ENCODE assay signal across 16 cellular contexts in genomic region chr14:100785338-100785615, GRCh38. TPM values are rescaled to one million over a fixed set of nuclear protein-coding genes. Genes with fewer than 3 reads are reported as not detected.
A peak's percentile ranks its signal among the peaks of the same experiment; 100 is the strongest.
DNase-seq lines count a peak whose midpoint lies in the region; ATAC-seq, FAIRE-seq and TF ChIP-seq lines count a peak whose summit lies in the region.
"Had no signal": no experiment of that assay in that cellular context is flagged by ENCODE, and none has a peak within 500 bp of the region (broad histone marks: within the 10 kb centered on the region; RNA-seq: fewer than 3 reads in every experiment).

No MANE protein-coding gene starts in this region.

- peak overlapping the region; percentile 93 for H2BK5ac ChIP-seq in neuronal stem cell (ENCODE audit: low read length)

- H3K79me2 ChIP-seq in HepG2 (ENCODE audit: insufficient read depth, low read length): no peaks in the 10 kb centered on the region

- peaks cover 4% of the 10 kb centered on the region for H3K9me3 Mint-ChIP-seq in glutamatergic neuron (ENCODE audit: unreplicated experiment)
- H3K9me3 Mint-ChIP-seq: CD4-positive, alpha-beta T cell had no signal

- DNase-seq in HepG2 (ENCODE audit: low spot score) (no peak), right lobe of liver (no peak), glutamatergic neuron (no peak), neuronal stem cell (ENCODE audit: low spot score) (no peak), NCI-H1105 (lab: John Stamatoyannopoulos, UW) (no peak), dedifferentiated amniotic fluid mesenchymal stem cell (ENCODE audit: extremely low spot score) (no peak), cerebellum (ENCODE audit: low spot score) (no peak)
- DNase-seq: ACHN; C1 segment of cervical spinal cord; Calu3; CD4-positive, alpha-beta T cell; DMS 273 treated with DMSO at 0.1 percent for 48 hours; GM23248 had no signal

- H4K91ac ChIP-seq in neuronal stem cell (ENCODE audit: low read depth, low read length, poor library complexity): peak overlapping the region; percentile 97

- peak overlapping the region; percentile 79 for H3K27ac Mint-ChIP-seq in glutamatergic neuron (ENCODE audit: unreplicated experiment)
- H3K27ac Mint-ChIP-seq: CD4-positive, alpha-beta T cell had no signal

- H3K18ac ChIP-seq in neuronal stem cell (ENCODE audit: low read length): peak overlapping the region; percentile 96

- peak overlapping the region; percentile 97 for H2AK5ac ChIP-seq in neuronal stem cell (ENCODE audit: low read depth, low read length)

- H3K14ac ChIP-seq in neuronal stem cell (ENCODE audit: low read length): peak overlapping the region; percentile 65

- H3K36me3 Mint-ChIP-seq in glutamatergic neuron (ENCODE audit: unreplicated experiment): no peaks in the 10 kb centered on the region

- H3K36me3 ChIP-seq in HepG2 (replicated peaks in 1 of 2; ENCODE audit: control insufficient read depth in 1 of 2, insufficient read depth in 2 of 2, low read length in 2 of 2) (no peaks in the 10 kb centered on the region), right lobe of liver (no peaks in the 10 kb centered on the region), neuronal stem cell (replicated peaks in 1 of 2; ENCODE audit: control insufficient read depth in 2 of 2, insufficient read depth in 2 of 2, low read length in 2 of 2) (no peaks in the 10 kb centered on the region)

- H3K27ac ChIP-seq in HepG2 (ENCODE audit: extremely low read length, insufficient read depth, low read length) (no peak overlapping the region), right lobe of liver (no peak overlapping the region), neuronal stem cell (replicated peaks; ENCODE audit: low read length) (peak overlapping the region; percentile 68)
- H3K27ac ChIP-seq: GM23248 had no signal

- TF ChIP-seq EP300 in HepG2 (IDR thresholded peaks at IDR 0.05; ENCODE audit: low read depth in 2 of 2, low read length in 2 of 2) (no peak), HepG2 (CRISPR knock-in tag; IDR thresholded peaks at IDR 0.05; ENCODE audit: borderline replicate concordance) (no peak)

- no peak overlapping the region for H4K8ac ChIP-seq in neuronal stem cell (ENCODE audit: low read depth, low read length)

- H3K27me3 ChIP-seq in HepG2 (ENCODE audit: control insufficient read depth in 1 of 2, insufficient read depth in 2 of 2, low read length in 2 of 2): no peaks in the 10 kb centered on the region
- no peaks in the 10 kb centered on the region for H3K27me3 ChIP-seq in right lobe of liver
- no peaks in the 10 kb centered on the region for H3K27me3 ChIP-seq in neuronal stem cell (ENCODE audit: control insufficient read depth in 3 of 3, insufficient read depth in 3 of 3, low read depth in 1 of 3, low read length in 3 of 3)

- peak overlapping the region; percentile 98 for H2BK12ac ChIP-seq in neuronal stem cell (ENCODE audit: low read length)

- intact Hi-C loops in HepG2 (cut with micrococcal nuclease; ENCODE audit: unreplicated experiment): no loop called here
- intact Hi-C loops in right lobe of liver (cut with DNase I): no loop called here

- TF ChIP-seq RAD21 in HepG2 (CRISPR knock-in tag; IDR thresholded peaks at IDR 0.05): no peak

- peak overlapping the region; percentile 85 for H3K4ac ChIP-seq in neuronal stem cell (ENCODE audit: low read length)

- peak overlapping the region; percentile 32 for H2BK15ac ChIP-seq in neuronal stem cell (ENCODE audit: low read length)

- H2AFZ ChIP-seq in HepG2 (ENCODE audit: low read length): no peak overlapping the region
- peak overlapping the region; percentile 73 for H2AFZ ChIP-seq in neuronal stem cell (ENCODE audit: low read length)
- H2AFZ ChIP-seq: GM23248 had no signal

- H3K4me3 Mint-ChIP-seq in glutamatergic neuron (ENCODE audit: unreplicated experiment): no peak overlapping the region
- H3K4me3 Mint-ChIP-seq: CD4-positive, alpha-beta T cell had no signal

- no peak for FAIRE-seq in HepG2 (lab: Jason Lieb, UNC)
- FAIRE-seq: H54 had no signal

- TF ChIP-seq POLR2A in HepG2 (IDR thresholded peaks at IDR 0.05; ENCODE audit: insufficient read depth in 1 of 2, low read depth in 2 of 2, low read length in 2 of 2) (no peak), right lobe of liver (IDR thresholded peaks at IDR 0.05) (no peak)

- H3K9me3 ChIP-seq in HepG2 (ENCODE audit: low read length): peaks cover 9% of the 10 kb centered on the region
- no peaks in the 10 kb centered on the region for H3K9me3 ChIP-seq in right lobe of liver
- H3K9me3 ChIP-seq in neuronal stem cell (replicated peaks in 1 of 2; ENCODE audit: control insufficient read depth in 2 of 2, insufficient read depth in 1 of 2, low read depth in 1 of 2, low read length in 2 of 2): no peaks in the 10 kb centered on the region

- H3K4me2 ChIP-seq in HepG2 (ENCODE audit: low read depth, low read length) (no peak overlapping the region), neuronal stem cell (ENCODE audit: insufficient read depth, low read length, poor library complexity, severe bottlenecking) (no peak overlapping the region)

- no peak overlapping the region for H3K4me3 ChIP-seq in HepG2 (replicated peaks in 1 of 3; ENCODE audit: insufficient read depth in 1 of 3, low read depth in 2 of 3, low read length in 3 of 3)
- H3K4me3 ChIP-seq in right lobe of liver: no peak overlapping the region
- no peak overlapping the region for H3K4me3 ChIP-seq in neuronal stem cell (ENCODE audit: low read length in 2 of 2)
- H3K4me3 ChIP-seq: GM23248 had no signal

- H3K9ac ChIP-seq in HepG2 (ENCODE audit: insufficient read depth, low read depth, low read length) (no peak overlapping the region), neuronal stem cell (ENCODE audit: low read depth, low read length, poor library complexity) (no peak overlapping the region)
- H3K9ac ChIP-seq: GM23248 had no signal

- BruUV-seq in HepG2 (replicated peaks; lab: Mats Ljungman, UMichigan): no TSS peak

- WGBS in HepG2 (ENCODE audit: low lambda C conversion rate): 75% methylated on average over 4 of the region's 4 CpGs
- 76% methylated on average over 3 of the region's 4 CpGs for WGBS in right lobe of liver (ENCODE audit: insufficient coverage, low coverage, low lambda C conversion rate, missing lambda C conversion rate)
- WGBS in neuronal stem cell (ENCODE audit: extremely low coverage in 2 of 2, insufficient read length in 2 of 2, insufficient replicate concordance in 1 of 2), 2 donors: no CpG with 5 or more reads among the region's 4 CpGs

- peaks cover 6% of the 10 kb centered on the region for H3K27me3 Mint-ChIP-seq in glutamatergic neuron (ENCODE audit: unreplicated experiment)

- H3K4me1 ChIP-seq in HepG2 (ENCODE audit: insufficient read depth, low read length) (peaks cover 74% of the 10 kb centered on the region), right lobe of liver (no peaks in the 10 kb centered on the region), neuronal stem cell (ENCODE audit: control insufficient read depth in 2 of 2, insufficient read depth in 1 of 2, low read depth in 1 of 2, low read length in 2 of 2) (peaks cover 15 to 34% of the 10 kb centered on the region in 2 donors)

- ATAC-seq in HepG2 (peak; percentile 14; the same call in 1 of the 3 replicates), right lobe of liver (no peak)
- ATAC-seq: HCT116 had no signal

- H3K4me1 Mint-ChIP-seq in glutamatergic neuron (ENCODE audit: low read depth, unreplicated experiment): peaks cover 24% of the 10 kb centered on the region

- no peak overlapping the region for H3K23ac ChIP-seq in neuronal stem cell (ENCODE audit: low read depth, low read length, poor library complexity)

- POLR2A ChIA-PET in HepG2 (lab: Yijun Ruan, JAX): no interaction called here

- in situ Hi-C loops in HepG2 (cut with HindIII; ENCODE audit: extremely low pct_ligation_motif_present, low pct_unique_long_range_greater_than_20kb): no loop called here

- CTCF ChIA-PET in HepG2 (lab: Yijun Ruan, JAX; ENCODE audit: low intra/inter-chr PET ratio, low total read pairs): no interaction called here

- H4K20me1 ChIP-seq in HepG2 (ENCODE audit: insufficient read depth, low read length): no peaks in the 10 kb centered on the region

- H3K79me1 ChIP-seq in neuronal stem cell (ENCODE audit: low read depth, low read length): no peaks in the 10 kb centered on the region

- H2BK120ac ChIP-seq in neuronal stem cell (ENCODE audit: low read depth, low read length): peak overlapping the region; percentile 99

- no peak for TF ChIP-seq CTCF in HepG2 (CRISPR knock-in tag; IDR thresholded peaks at IDR 0.05)
- TF ChIP-seq CTCF in right lobe of liver (IDR thresholded peaks at IDR 0.05): no peak
- no peak for TF ChIP-seq CTCF in glutamatergic neuron (IDR thresholded peaks at IDR 0.05; ENCODE audit: partially characterized antibody, unreplicated experiment)

RNA-seq across cellular contexts. Expression of gene MEG3, which starts 40.6 kb away (rescaled TPM):
- not detected in 2 replicates for total RNA-seq in HepG2 (2016; rRNA removed; fragmentation: Illumina TruSeq; extraction: Trizol)
- total RNA-seq in HepG2 (2016; cell fraction: cytosol; rRNA removed; fragmentation: Illumina TruSeq; extraction: Trizol; ENCODE audit: low read depth): not detected in 2 replicates
- total RNA-seq in HepG2 (2016; cell fraction: insoluble cytoplasmic fraction; rRNA removed; fragmentation: Illumina TruSeq; extraction: Trizol): not detected in 2 replicates
- total RNA-seq in HepG2 (2016; cell fraction: membrane; rRNA removed; fragmentation: Illumina TruSeq; extraction: Trizol): not detected in 2 replicates
- total RNA-seq in HepG2 (2016; cell fraction: nucleus; rRNA removed; fragmentation: Illumina TruSeq; extraction: Trizol): 0.38 TPM in 1 of 2 replicates, not detected in the other
- polyA plus RNA-seq in HepG2 (2011; rRNA removed): 0.07 and 0.17 TPM in 2 replicates
- 0.03 TPM in 1 of 2 replicates, not detected in the other for polyA plus RNA-seq in HepG2 (2011; cell fraction: cytosol; rRNA removed)
- polyA plus RNA-seq in HepG2 (2011; cell fraction: nucleus; rRNA removed): 0.59 and 0.62 TPM in 2 replicates
- polyA plus RNA-seq in HepG2 (2012): 0.12 TPM in 1 of 2 replicates, not detected in the other
- polyA plus RNA-seq in HepG2 (2016; cell fraction: cytosol; fragmentation: Illumina TruSeq; extraction: Trizol; ENCODE audit: low read depth): not detected in 2 replicates
- not detected in 2 replicates for polyA plus RNA-seq in HepG2 (2016; cell fraction: insoluble cytoplasmic fraction; fragmentation: Illumina TruSeq; extraction: Trizol; ENCODE audit: low read depth)
- not detected in 2 replicates for polyA plus RNA-seq in HepG2 (2016; cell fraction: membrane; fragmentation: Illumina TruSeq; extraction: Trizol; ENCODE audit: low read depth)
- polyA plus RNA-seq in HepG2 (2016; cell fraction: nucleus; fragmentation: Illumina TruSeq; extraction: Trizol; ENCODE audit: insufficient read depth, low read depth): 0.15 TPM in 1 of 2 replicates, not detected in the other
- 0.08 TPM in 1 of 2 replicates, not detected in the other for polyA minus RNA-seq in HepG2 (2011; rRNA and poly(A)+ RNA removed; ENCODE audit: low replicate concordance)
- polyA minus RNA-seq in HepG2 (2011; cell fraction: cytosol; rRNA and poly(A)+ RNA removed): not detected in 2 replicates
- polyA minus RNA-seq in HepG2 (2011; cell fraction: nucleus; rRNA and poly(A)+ RNA removed): 0.12 and 0.26 TPM in 2 replicates
- 10 to 100 TPM in 5 of 6 experiments, 1 to 10 TPM in 1; 5.7 to 43.7 (median 23.9) TPM for total RNA-seq in right lobe of liver
- total RNA-seq in glutamatergic neuron (ENCODE audit: unreplicated experiment): 0.22 TPM
- 61.0 TPM for polyA plus RNA-seq in neuronal stem cell (2013, experiment 1 of 2)
- polyA plus RNA-seq in neuronal stem cell (2013, experiment 2 of 2): 58.1 TPM
- total RNA-seq in cerebellum: 580 TPM
- total RNA-seq: A172; Calu3; CD4-positive, alpha-beta T cell had no signal

RNA-seq across cellular contexts. Expression of gene DLK1, which starts 58.6 kb away (rescaled TPM):
- total RNA-seq in HepG2 (2016; rRNA removed; fragmentation: Illumina TruSeq; extraction: Trizol): 48.2 and 95.5 TPM in 2 replicates
- total RNA-seq in HepG2 (2016; cell fraction: cytosol; rRNA removed; fragmentation: Illumina TruSeq; extraction: Trizol; ENCODE audit: low read depth): 20.1 and 21.5 TPM in 2 replicates
- total RNA-seq in HepG2 (2016; cell fraction: insoluble cytoplasmic fraction; rRNA removed; fragmentation: Illumina TruSeq; extraction: Trizol): 42.8 and 103 TPM in 2 replicates
- total RNA-seq in HepG2 (2016; cell fraction: membrane; rRNA removed; fragmentation: Illumina TruSeq; extraction: Trizol): 36.0 and 50.6 TPM in 2 replicates
- total RNA-seq in HepG2 (2016; cell fraction: nucleus; rRNA removed; fragmentation: Illumina TruSeq; extraction: Trizol): 89.0 and 105 TPM in 2 replicates
- 312 and 395 TPM in 2 replicates for polyA plus RNA-seq in HepG2 (2011; rRNA removed)
- polyA plus RNA-seq in HepG2 (2011; cell fraction: cytosol; rRNA removed): 265 and 361 TPM in 2 replicates
- polyA plus RNA-seq in HepG2 (2011; cell fraction: nucleus; rRNA removed): 341 and 399 TPM in 2 replicates
- polyA plus RNA-seq in HepG2 (2012): 757 and 768 TPM in 2 replicates
- 47.2 and 71.3 TPM in 2 replicates for polyA plus RNA-seq in HepG2 (2016; cell fraction: cytosol; fragmentation: Illumina TruSeq; extraction: Trizol; ENCODE audit: low read depth)
- 105 and 121 TPM in 2 replicates for polyA plus RNA-seq in HepG2 (2016; cell fraction: insoluble cytoplasmic fraction; fragmentation: Illumina TruSeq; extraction: Trizol; ENCODE audit: low read depth)
- 59.9 and 79.2 TPM in 2 replicates for polyA plus RNA-seq in HepG2 (2016; cell fraction: membrane; fragmentation: Illumina TruSeq; extraction: Trizol; ENCODE audit: low read depth)
- 324 and 361 TPM in 2 replicates for polyA plus RNA-seq in HepG2 (2016; cell fraction: nucleus; fragmentation: Illumina TruSeq; extraction: Trizol; ENCODE audit: insufficient read depth, low read depth)
- 0.49 and 99.7 TPM in 2 replicates for polyA minus RNA-seq in HepG2 (2011; rRNA and poly(A)+ RNA removed; ENCODE audit: low replicate concordance)
- polyA minus RNA-seq in HepG2 (2011; cell fraction: cytosol; rRNA and poly(A)+ RNA removed): 86.7 and 119 TPM in 2 replicates
- polyA minus RNA-seq in HepG2 (2011; cell fraction: nucleus; rRNA and poly(A)+ RNA removed): 18.8 and 31.0 TPM in 2 replicates
- 10 to 100 TPM in 1 of 6 experiments, 1 to 10 TPM in 2, not detected in 3; 1.7 to 13.4 (median 3.8) TPM for total RNA-seq in right lobe of liver
- total RNA-seq in glutamatergic neuron (ENCODE audit: unreplicated experiment): 37.3 TPM
- polyA plus RNA-seq in neuronal stem cell (2013, experiment 1 of 2): 6,496 TPM
- 6,408 TPM for polyA plus RNA-seq in neuronal stem cell (2013, experiment 2 of 2)
- 0.54 TPM for total RNA-seq in cerebellum
- total RNA-seq: A172; Calu3; CD4-positive, alpha-beta T cell; GM23248 had no signal
- polyA plus RNA-seq: GM23248 had no signal

Comparison
In these comparisons a context has a peak if more than half of its experiments do, and no peak if none do; other contexts are left out.
1. RNA of gene MEG3, which starts 40.6 kb away (total RNA-seq): 580 TPM in cerebellum (single experiment); 5.7 to 43.7 TPM in right lobe of liver, 0.22 TPM in glutamatergic neuron (single experiment) and 0.38 TPM in HepG2; every median in the first group is over 10 times any median in the second.